ENCODE assay signal across 8 cellular contexts in the genomic region with DNA sequence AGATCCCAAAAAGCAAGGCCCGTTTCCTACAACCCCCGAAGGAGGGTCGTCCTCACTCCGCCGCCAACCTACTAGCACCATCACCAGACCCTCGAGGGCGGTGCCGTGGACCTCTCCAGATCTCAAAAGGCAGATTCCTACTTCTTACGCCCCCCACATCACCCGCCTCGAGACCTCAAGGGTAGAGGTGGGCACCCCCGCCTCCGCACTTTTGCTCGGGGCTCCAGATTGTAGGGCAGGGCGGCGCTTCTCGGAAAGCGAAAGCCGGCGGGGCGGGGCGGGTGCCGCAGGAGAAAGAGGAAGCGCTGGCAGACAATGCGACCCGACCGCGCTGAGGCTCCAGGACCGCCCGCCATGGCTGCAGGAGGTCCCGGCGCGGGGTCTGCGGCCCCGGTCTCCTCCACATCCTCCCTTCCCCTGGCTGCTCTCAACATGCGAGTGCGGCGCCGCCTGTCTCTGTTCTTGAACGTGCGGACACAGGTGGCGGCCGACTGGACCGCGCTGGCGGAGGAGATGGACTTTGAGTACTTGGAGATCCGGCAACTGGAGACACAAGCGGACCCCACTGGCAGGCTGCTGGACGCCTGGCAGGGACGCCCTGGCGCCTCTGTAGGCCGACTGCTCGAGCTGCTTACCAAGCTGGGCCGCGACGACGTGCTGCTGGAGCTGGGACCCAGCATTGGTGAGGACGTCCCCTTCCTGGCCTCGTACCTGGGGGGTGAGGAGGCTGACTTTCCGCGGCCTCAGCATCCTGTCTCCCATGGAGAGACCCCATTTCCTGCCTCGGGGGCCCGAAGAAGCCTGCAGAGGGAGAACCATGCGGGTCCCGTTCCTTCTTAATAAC. TPM values are rescaled to one million over a fixed set of nuclear protein-coding genes. Genes with fewer than 3 reads are reported as not detected.
DNase-seq lines count a peak whose midpoint lies in the region; ATAC-seq lines count a peak whose summit lies in the region.

A gene (plus strand): TSS at position 315 of the 844 bp plus-strand sequence. CDS start 40 bp downstream, at position 355.

- no peaks in the 10 kb centered on the region for H3K27me3 ChIP-seq in ACC112 (ENCODE audit: insufficient read depth, low read length)
- H3K27me3 ChIP-seq in naive thymus-derived CD4-positive, alpha-beta T cell (ENCODE audit: control insufficient read depth in 2 of 2, insufficient read depth in 2 of 2, low read length in 2 of 2), result no peaks in the 10 kb centered on the region

- no peaks in the 10 kb centered on the region for H3K27me3 Mint-ChIP-seq in naive thymus-derived CD4-positive, alpha-beta T cell
- no peaks in the 10 kb centered on the region for H3K27me3 Mint-ChIP-seq in stimulated activated memory B cell treated with anti-CD40 and anti-IgM and Interleukin-4, amounts not matched to agents 10 μg/mL and 1 μg/mL and 100 μg/mL, for 72 hours

- CTCF ChIA-PET in naive thymus-derived CD4-positive, alpha-beta T cell (lab: Charles Lee), result interaction anchor here (0.6 kb wide), 1 partner anchor 10 kb away, joined by 3 read pairs; no protein-coding TSS in a partner anchor

- H3K36me3 ChIP-seq in ACC112 (ENCODE audit: insufficient read depth, low read length), result peaks cover 4% of the 10 kb centered on the region; the same call in 1 of the 2 replicates
- peaks cover 0 to 36% (median 0%) of the 10 kb centered on the region in 3 experiments for H3K36me3 ChIP-seq in naive thymus-derived CD4-positive, alpha-beta T cell (ENCODE audit: control insufficient read depth in 2 of 3, insufficient read depth in 3 of 3, low read length in 3 of 3)

- ATAC-seq in GM18907 (IDR thresholded peaks at IDR 0.05; ENCODE audit: unreplicated experiment) (peak; percentile 46), HG03196 (IDR thresholded peaks at IDR 0.05; ENCODE audit: unreplicated experiment) (peak; percentile 44)
- ATAC-seq in naive thymus-derived CD4-positive, alpha-beta T cell, result peak; percentile 64
- peak; percentile 78 for ATAC-seq in stimulated activated memory B cell treated with anti-CD40 and anti-IgM and Interleukin-4, amounts not matched to agents 10 μg/mL and 1 μg/mL and 100 μg/mL, for 72 hours

- intact Hi-C loops in naive thymus-derived CD4-positive, alpha-beta T cell (cut with micrococcal nuclease), result loop anchor here (5.0 to 10.0 kb wide), 10 partner anchors 69 to 1266 kb away; a partner anchor contains a TSS

- peak within 1 kb of the TSS; percentile 89 to 100 (median 98) for H3K27ac Mint-ChIP-seq in naive thymus-derived CD4-positive, alpha-beta T cell
- H3K27ac Mint-ChIP-seq in stimulated activated memory B cell treated with anti-CD40 and anti-IgM and Interleukin-4, amounts not matched to agents 10 μg/mL and 1 μg/mL and 100 μg/mL, for 72 hours, result peak within 1 kb of the TSS; percentile 87

- peaks cover 26% of the 10 kb centered on the region for H3K4me1 ChIP-seq in ACC112 (ENCODE audit: control insufficient read depth, insufficient read depth, low read length, unreplicated experiment)
- H3K4me1 ChIP-seq in naive thymus-derived CD4-positive, alpha-beta T cell (ENCODE audit: control insufficient read depth in 2 of 2, insufficient read depth in 2 of 2, low read length in 2 of 2), result peaks cover 18 to 35% of the 10 kb centered on the region in 2 donors

- peaks cover 37% of the 10 kb centered on the region for H3K79me2 ChIP-seq in ACC112 (ENCODE audit: control insufficient read depth, insufficient read depth, low read length, unreplicated experiment)

- H3K9me3 Mint-ChIP-seq in naive thymus-derived CD4-positive, alpha-beta T cell, result no peaks in the 10 kb centered on the region
- H3K9me3 Mint-ChIP-seq in stimulated activated memory B cell treated with anti-CD40 and anti-IgM and Interleukin-4, amounts not matched to agents 10 μg/mL and 1 μg/mL and 100 μg/mL, for 72 hours, result no peaks in the 10 kb centered on the region

- no peaks in the 10 kb centered on the region for H3K9me3 ChIP-seq in naive thymus-derived CD4-positive, alpha-beta T cell (ENCODE audit: control insufficient read depth in 2 of 3, low read length in 3 of 3)

- H3K36me3 Mint-ChIP-seq in naive thymus-derived CD4-positive, alpha-beta T cell, result peaks cover 4 to 39% (median 20%) of the 10 kb centered on the region in 5 donors
- peaks cover 32% of the 10 kb centered on the region for H3K36me3 Mint-ChIP-seq in stimulated activated memory B cell treated with anti-CD40 and anti-IgM and Interleukin-4, amounts not matched to agents 10 μg/mL and 1 μg/mL and 100 μg/mL, for 72 hours

- peaks cover 39 to 75% (median 60%) of the 10 kb centered on the region in 7 donors for H3K4me1 Mint-ChIP-seq in naive thymus-derived CD4-positive, alpha-beta T cell
- peaks cover 72% of the 10 kb centered on the region for H3K4me1 Mint-ChIP-seq in stimulated activated memory B cell treated with anti-CD40 and anti-IgM and Interleukin-4, amounts not matched to agents 10 μg/mL and 1 μg/mL and 100 μg/mL, for 72 hours

- H3K4me3 Mint-ChIP-seq in naive thymus-derived CD4-positive, alpha-beta T cell, result peak within 1 kb of the TSS; percentile 90 to 100 (median 96)
- peak within 1 kb of the TSS; percentile 82 for H3K4me3 Mint-ChIP-seq in stimulated activated memory B cell treated with anti-CD40 and anti-IgM and Interleukin-4, amounts not matched to agents 10 μg/mL and 1 μg/mL and 100 μg/mL, for 72 hours

- H2AFZ ChIP-seq in ACC112 (ENCODE audit: low read length, unreplicated experiment), result peak within 1 kb of the TSS; percentile 97

- DNase-seq in RPMI7951 (ENCODE audit: low read depth), result peak; percentile 70
- peak; percentile 72 for DNase-seq in activated T-helper 1 cell treated with Interleukin-2 at 50 U/mL for 16 hours (ENCODE audit: low read depth)
- peak; percentile 63 for DNase-seq in fibroblast of gingiva (ENCODE audit: low read depth)
- peak; percentile 69 to 84 (median 78) for DNase-seq in naive thymus-derived CD4-positive, alpha-beta T cell

- H3K27ac ChIP-seq in ACC112 (ENCODE audit: low read depth, low read length), result peak within 1 kb of the TSS; percentile 75
- peak within 1 kb of the TSS; percentile 90 for H3K27ac ChIP-seq in naive thymus-derived CD4-positive, alpha-beta T cell (ENCODE audit: low read depth, low read length)

- peak within 1 kb of the TSS; percentile 99 for H3K4me3 ChIP-seq in ACC112 (ENCODE audit: low read depth, low read length)
- H3K4me3 ChIP-seq in naive thymus-derived CD4-positive, alpha-beta T cell (ENCODE audit: low read length), result peak within 1 kb of the TSS; percentile 98

- POLR2A ChIA-PET in naive thymus-derived CD4-positive, alpha-beta T cell (lab: Charles Lee), result interaction anchor here (0.8 to 8.2 kb wide), 4 partner anchors 26 to 279 kb away, joined by 3 to 156 read pairs (median 12); a partner anchor contains a TSS

RNA-seq across cellular contexts. Expression of the gene that starts here (rescaled TPM):
- 3.2 and 4.4 TPM in 2 replicates for total RNA-seq in RPMI7951 (2014; rRNA removed; shearing (Covaris generic))
- 100 to 1,000 TPM in 1 of 5 experiments, 10 to 100 TPM in 4; 35.2 to 108 (median 41.6) TPM for total RNA-seq in naive thymus-derived CD4-positive, alpha-beta T cell
- 10 to 100 TPM; 52.8 to 75.4 TPM for polyA plus RNA-seq in naive thymus-derived CD4-positive, alpha-beta T cell

Comparison
In these comparisons a context has a peak if more than half of its experiments do, and no peak if none do; other contexts are left out.
1. Peak in every context shown above with its lines: DNase-seq, ATAC-seq, H3K4me3 ChIP-seq and H3K27ac ChIP-seq.